Comparison of ENCODE assay signal across 31 cellular contexts in the genomic region with DNA sequence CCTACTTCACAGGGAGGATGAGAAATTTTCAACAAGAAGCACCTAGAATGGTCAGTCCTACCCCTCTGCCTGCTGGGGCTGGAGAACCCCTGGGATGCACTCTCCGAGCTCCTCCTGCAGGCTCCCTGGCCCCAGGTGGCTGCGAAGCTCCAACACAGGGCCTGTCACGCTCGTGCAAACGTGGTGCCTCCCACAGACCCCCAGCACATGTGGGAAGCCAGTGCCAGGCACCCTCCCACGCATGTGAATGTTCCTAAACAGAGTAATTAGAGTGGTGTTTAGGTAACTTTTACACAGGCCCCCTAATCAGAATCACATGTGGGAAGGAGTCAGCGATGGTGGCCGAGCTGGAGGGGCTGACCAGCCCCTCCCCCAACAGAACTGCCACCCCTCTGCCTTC. TPM values are rescaled to one million over a fixed set of nuclear protein-coding genes. Genes with fewer than 3 reads are reported as not detected.
"Had no signal": no experiment of that assay in that cellular context is flagged by ENCODE, and none has a peak within 500 bp of the region (broad histone marks: within the 10 kb centered on the region; RNA-seq: fewer than 3 reads in every experiment).

No MANE protein-coding gene starts in this region.

- H3K9me3 ChIP-seq: SJCRH30 had no signal

- H3K27ac ChIP-seq: brain microvascular endothelial cell, SJCRH30, SK-N-MC, WERI-Rb-1 had no signal

- H3K36me3 Mint-ChIP-seq: activated naive CD8-positive, alpha-beta T cell treated with anti-CD3 and anti-CD28 coated beads for 36 hours had no signal

- H3K4me3 Mint-ChIP-seq: activated CD4-positive, alpha-beta memory T cell treated with anti-CD3 and anti-CD28 coated beads, Interleukin-2, amount 10 ng/mL, durations not matched to agents 7 days and 5 days; activated naive CD8-positive, alpha-beta T cell treated with anti-CD3 and anti-CD28 coated beads for 36 hours; activated T-cell treated with anti-CD3 and anti-CD28 coated beads, Interleukin-2, amount 50 U/mL, for 72 hours; activated T-helper 17 cell treated with anti-CD3 and anti-CD28 coated beads, Interleukin-2, amount 50 U/mL, for 72 hours had no signal

- H3K27me3 ChIP-seq: brain microvascular endothelial cell had no signal

- DNase-seq: activated CD4-positive, alpha-beta memory T cell treated with anti-CD3 and anti-CD28 coated beads, Interleukin-2, amount 10 ng/mL, durations not matched to agents 7 days and 5 days; activated CD4-positive, alpha-beta T cell treated with anti-CD3 and anti-CD28 coated beads for 1 hour; activated CD4-positive, alpha-beta T cell treated with anti-CD3 and anti-CD28 coated beads for 48 hours; activated CD4-positive, CD25-positive, alpha-beta regulatory T cell; activated effector memory CD4-positive, alpha-beta T cell treated with anti-CD3 and anti-CD28 coated beads, Interleukin-2, amount 50 U/mL, for 16 hours; activated naive CD4-positive, alpha-beta T cell; activated naive CD4-positive, alpha-beta T cell treated with anti-CD3 and anti-CD28 coated beads, Interleukin-2, amount 50 U/mL, for 16 hours; activated naive CD8-positive, alpha-beta T cell treated with anti-CD3 and anti-CD28 coated beads for 36 hours; activated T-cell treated with anti-CD3 and anti-CD28 coated beads, Interleukin-2, amount 50 U/mL, for 1 hour; activated T-cell treated with anti-CD3 and anti-CD28 coated beads, Interleukin-2, amount 50 U/mL, for 72 hours; amniotic stem cell; aorta; brain microvascular endothelial cell; Karpas-422; NCI-H1105 treated with DMSO at 0.1 percent for 48 hours; NCI-H1436; NCI-H1694; NCI-H1930; NCI-H2081 treated with DMSO at 0.1 percent for 48 hours; NCI-H345; NCI-H524 treated with DMSO at 0.1 percent for 48 hours; SHP77; SJCRH30; T1000; WERI-Rb-1 had no signal

- H3K4me3 ChIP-seq: SJCRH30, SK-N-MC had no signal

- ATAC-seq: activated T-cell treated with anti-CD3 and anti-CD28 coated beads, Interleukin-2, amount 50 U/mL, for 72 hours; activated T-helper 17 cell treated with anti-CD3 and anti-CD28 coated beads, Interleukin-2, amount 50 U/mL, for 72 hours; Panc1 had no signal

- H3K36me3 ChIP-seq: brain microvascular endothelial cell, SJCRH30, WERI-Rb-1 had no signal

- H3K4me1 ChIP-seq: SJCRH30 had no signal

- H3K27ac Mint-ChIP-seq: activated CD4-positive, alpha-beta memory T cell treated with anti-CD3 and anti-CD28 coated beads, Interleukin-2, amount 10 ng/mL, durations not matched to agents 7 days and 5 days; activated naive CD8-positive, alpha-beta T cell treated with anti-CD3 and anti-CD28 coated beads for 36 hours; activated T-cell treated with anti-CD3 and anti-CD28 coated beads, Interleukin-2, amount 50 U/mL, for 72 hours; activated T-helper 17 cell treated with anti-CD3 and anti-CD28 coated beads, Interleukin-2, amount 50 U/mL, for 72 hours had no signal

- H3K9me3 Mint-ChIP-seq: activated CD4-positive, alpha-beta memory T cell treated with anti-CD3 and anti-CD28 coated beads, Interleukin-2, amount 10 ng/mL, durations not matched to agents 7 days and 5 days; activated naive CD8-positive, alpha-beta T cell treated with anti-CD3 and anti-CD28 coated beads for 36 hours; activated T-cell treated with anti-CD3 and anti-CD28 coated beads, Interleukin-2, amount 50 U/mL, for 72 hours; activated T-helper 17 cell treated with anti-CD3 and anti-CD28 coated beads, Interleukin-2, amount 50 U/mL, for 72 hours had no signal

- H3K4me1 Mint-ChIP-seq: activated CD4-positive, alpha-beta memory T cell treated with anti-CD3 and anti-CD28 coated beads, Interleukin-2, amount 10 ng/mL, durations not matched to agents 7 days and 5 days; activated naive CD8-positive, alpha-beta T cell treated with anti-CD3 and anti-CD28 coated beads for 36 hours; activated T-helper 17 cell treated with anti-CD3 and anti-CD28 coated beads, Interleukin-2, amount 50 U/mL, for 72 hours had no signal

RNA-seq across cellular contexts. Expression of gene GLIS1, which starts 28.4 kb away (rescaled TPM):
- total RNA-seq: activated CD4-positive, alpha-beta memory T cell treated with anti-CD3 and anti-CD28 coated beads, Interleukin-2, amount 10 ng/mL, durations not matched to agents 7 days and 5 days; activated CD8-positive, alpha-beta memory T cell treated with anti-CD3 and anti-CD28 coated beads for 36 hours; activated T-cell treated with anti-CD3 and anti-CD28 coated beads, Interleukin-2, amount 50 U/mL, for 72 hours; activated T-helper 17 cell treated with anti-CD3 and anti-CD28 coated beads, Interleukin-2, amount 50 U/mL, for 72 hours; SJCRH30; T-helper 1 cell treated with Interleukin-12 subunit alpha and Interleukin-12 subunit beta and Interleukin-4 antibody, amounts not matched to agents 30 ng/mL and 1 ng/mL, for 36 hours; T-helper 2 cell treated with Interferon-gamma antibody and Interleukin-4, amounts not matched to agents 100 ng/mL and 5 ng/mL, for 36 hours had no signal
